10 cellular contexts compared by ENCODE assay signal in the genomic region with DNA sequence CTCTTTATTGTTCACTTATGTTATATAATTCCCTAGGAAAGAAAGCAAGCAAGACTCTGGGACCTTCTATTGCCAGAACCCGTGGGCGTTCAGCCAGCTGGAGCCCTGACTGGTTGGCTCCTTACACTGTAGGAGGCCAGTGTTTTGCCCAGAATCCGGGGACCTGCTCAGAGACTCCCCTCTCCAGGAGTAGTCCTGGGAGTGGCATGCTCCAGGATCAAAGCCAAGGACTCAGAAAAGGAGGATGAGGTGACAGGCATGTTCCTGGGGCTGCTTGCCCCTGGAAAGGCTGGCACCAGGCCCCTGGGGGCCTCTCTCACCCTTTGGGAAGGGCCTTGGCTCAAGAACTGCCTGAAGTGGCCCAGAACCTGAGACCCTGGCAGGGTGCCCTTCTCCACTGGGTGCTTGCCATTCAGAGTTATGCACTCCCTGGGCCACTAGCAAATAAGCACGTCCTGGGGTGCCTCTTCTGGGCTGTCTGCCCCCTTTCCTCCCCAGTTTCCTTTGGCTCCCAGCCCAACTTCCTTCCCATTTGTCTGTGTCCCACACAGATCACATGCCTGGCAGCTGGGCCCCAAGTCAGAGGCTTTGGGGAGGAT. TPM values are rescaled to one million over a fixed set of nuclear protein-coding genes. Genes with fewer than 3 reads are reported as not detected.
DNase-seq lines count a peak whose midpoint lies in the region; ATAC-seq, FAIRE-seq and TF ChIP-seq lines count a peak whose summit lies in the region.
"Had no signal": no experiment of that assay in that cellular context is flagged by ENCODE, and none has a peak within 500 bp of the region (broad histone marks: within the 10 kb centered on the region; RNA-seq: fewer than 3 reads in every experiment).

No MANE protein-coding gene starts in this region.

- TF ChIP-seq EP300 in Ishikawa (IDR thresholded peaks at IDR 0.05; ENCODE audit: borderline replicate concordance) (peak; percentile 86), K562 (IDR thresholded peaks at IDR 0.05; ENCODE audit: low read length) (no peak)

- H3K27me3 ChIP-seq in K562 (ENCODE audit: control insufficient read depth in 2 of 2, insufficient read depth in 2 of 2, low read length in 2 of 2): no peaks in the 10 kb centered on the region
- H3K27me3 ChIP-seq in layer of hippocampus (ENCODE audit: control insufficient read depth, insufficient read depth, low read length): no peaks in the 10 kb centered on the region

- H3K27ac ChIP-seq in K562 (ENCODE audit: extremely low read depth, low read depth, low read length): no peak overlapping the region
- peak overlapping the region; percentile 71 for H3K27ac ChIP-seq in layer of hippocampus (ENCODE audit: low read depth, low read length)

- POLR2A ChIA-PET in K562 (lab: Yijun Ruan, JAX): interaction anchor here (1.7 kb wide), 1 partner anchor 10 kb away, joined by 4 read pairs; no protein-coding TSS in a partner anchor

- intact Hi-C loops in K562 (cut with micrococcal nuclease): no loop called here

- TF ChIP-seq RAD21 in Ishikawa (IDR thresholded peaks at IDR 0.05; ENCODE audit: low read depth): no peak; the same call in 1 of the 2 replicates
- no peak for TF ChIP-seq RAD21 in K562 (CRISPR knock-in tag; conservative IDR thresholded peaks at IDR 0.05 in 1 of 2, IDR thresholded peaks at IDR 0.05 in 1 of 2)

- H3K9me3 ChIP-seq in K562 (replicated peaks; ENCODE audit: control insufficient read depth, insufficient read depth, low read depth, low read length): no peaks in the 10 kb centered on the region

- 23% methylated on average over 4 of the region's 4 CpGs for WGBS in K562 (ENCODE audit: insufficient coverage, low coverage, missing lambda C conversion rate)

- no peak for TF ChIP-seq CTCF in K562 (IDR thresholded peaks at IDR 0.05 in 2 of 3, conservative IDR thresholded peaks at IDR 0.05 in 1 of 3; ENCODE audit: insufficient read depth in 2 of 3, low read depth in 1 of 3, low read length in 3 of 3)

- peak overlapping the region in 1 of 2 experiments; percentile 6; a peak in 1 of 4 replicates for H3K9ac ChIP-seq in K562 (ENCODE audit: insufficient read depth in 1 of 2, low read depth in 2 of 2, low read length in 2 of 2)

- no peak for FAIRE-seq in K562 (lab: Jason Lieb, UNC)
- FAIRE-seq: frontal cortex had no signal

- no peak for TF ChIP-seq POLR2A in K562 (conservative IDR thresholded peaks at IDR 0.05)

- H3K36me3 ChIP-seq in K562 (ENCODE audit: control insufficient read depth, insufficient read depth, low read length): no peaks in the 10 kb centered on the region

- in situ Hi-C loops in K562 (cut with MboI): no loop called here

- no peak overlapping the region for H3K4me3 ChIP-seq in K562

- no TSS peak for BruUV-seq in K562 (replicated peaks; lab: Mats Ljungman, UMichigan)

- ATAC-seq in K562 (no peak), GM19328 (IDR thresholded peaks at IDR 0.05; ENCODE audit: unreplicated experiment) (no peak)

- no peak overlapping the region for H3K4me2 ChIP-seq in K562 (ENCODE audit: insufficient read depth, low read length)

- no peaks in the 10 kb centered on the region for H3K9me1 ChIP-seq in K562 (ENCODE audit: control insufficient read depth, insufficient read depth, low read length)

- H2AFZ ChIP-seq in K562 (ENCODE audit: low read depth, low read length): peak overlapping the region; percentile 51; the same call in 1 of the 2 replicates

- H3K4me1 ChIP-seq in K562 (replicated peaks in 1 of 2; ENCODE audit: control insufficient read depth in 2 of 2, insufficient read depth in 2 of 2, low read length in 2 of 2): peaks cover 2 to 3% of the 10 kb centered on the region in 2 experiments; a peak in 2 of 5 replicates

- H4K20me1 ChIP-seq in K562 (replicated peaks; ENCODE audit: control insufficient read depth, insufficient read depth, low read length): no peaks in the 10 kb centered on the region

- CTCF ChIA-PET in K562 (lab: Yijun Ruan, JAX; ENCODE audit: low intra/inter-chr PET ratio): no interaction called here

- DNase-seq in K562 (ENCODE audit: extremely low read depth in 1 of 4, low spot score in 3 of 4) (no peak), superior temporal gyrus (ENCODE audit: extremely low spot score) (peak; percentile 83), foreskin melanocyte (no peak), ecto neural progenitor cell (ENCODE audit: low spot score) (no peak), NCI-H748 treated with DMSO at 0.1 percent for 48 hours (lab: John Stamatoyannopoulos, UW) (no peak)
- DNase-seq: stimulated activated CD4-positive, alpha-beta T cell treated with anti-CD3 and anti-CD28 coated beads, Interleukin-1b, Interleukin-23, amount 100 ng/mL, for 48 hours had no signal

- H3K79me2 ChIP-seq in K562 (ENCODE audit: control insufficient read depth, insufficient read depth, low read length): no peaks in the 10 kb centered on the region

TF ChIP-seq in K562, 482 proteins besides CTCF, POLR2A, EP300 and RAD21:
- TF ChIP-seq EGR1 (conservative IDR thresholded peaks at IDR 0.05): peak; percentile 46
- TF ChIP-seq MXI1 (IDR thresholded peaks at IDR 0.05; ENCODE audit: low read depth, low read length): no peak
- TF ChIP-seq, protein P1, sequence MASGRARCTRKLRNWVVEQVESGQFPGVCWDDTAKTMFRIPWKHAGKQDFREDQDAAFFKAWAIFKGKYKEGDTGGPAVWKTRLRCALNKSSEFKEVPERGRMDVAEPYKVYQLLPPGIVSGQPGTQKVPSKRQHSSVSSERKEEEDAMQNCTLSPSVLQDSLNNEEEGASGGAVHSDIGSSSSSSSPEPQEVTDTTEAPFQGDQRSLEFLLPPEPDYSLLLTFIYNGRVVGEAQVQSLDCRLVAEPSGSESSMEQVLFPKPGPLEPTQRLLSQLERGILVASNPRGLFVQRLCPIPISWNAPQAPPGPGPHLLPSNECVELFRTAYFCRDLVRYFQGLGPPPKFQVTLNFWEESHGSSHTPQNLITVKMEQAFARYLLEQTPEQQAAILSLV (tag; IDR thresholded peaks at IDR 0.05): no peak
- no peak for TF ChIP-seq NR4A1 (CRISPR knock-in tag; IDR thresholded peaks at IDR 0.05)
- TF ChIP-seq NR4A1 (tag; IDR thresholded peaks at IDR 0.05): no peak
- no peak for TF ChIP-seq ZNF431 (CRISPR knock-in tag; IDR thresholded peaks at IDR 0.05)
- no peak for TF ChIP-seq ZNF444 (CRISPR knock-in tag; IDR thresholded peaks at IDR 0.05)
- TF ChIP-seq NFIC (IDR thresholded peaks at IDR 0.05): 0 out of 2 replicates have a peak, but pooled peaks have one; percentile 6

RNA-seq across cellular contexts. Expression of a gene that starts 19.5 kb away (rescaled TPM):
- total RNA-seq in K562 (2011; cell fraction: chromatin; rRNA removed; ENCODE audit: low replicate concordance): 12.0 and 22.8 TPM in 2 replicates
- 10.4 and 12.0 TPM in 2 replicates for total RNA-seq in K562 (2011; cell fraction: nucleolus; rRNA removed)
- 8.7 and 9.9 TPM in 2 replicates for total RNA-seq in K562 (2011; cell fraction: nucleoplasm; rRNA removed)
- total RNA-seq in K562 (2014; rRNA removed) (3.3 and 5.9 TPM in 2 replicates), K562 (2014; rRNA removed; fragmentation: Illumina TruSeq; extraction: Trizol) (1.9 and 2.1 TPM in 2 replicates), K562 (2015; rRNA removed; fragmentation: Illumina TruSeq; extraction: Trizol) (1.6 and 1.8 TPM in 2 replicates), K562 (2021) (6.1 and 6.7 TPM in 2 replicates)
- polyA plus RNA-seq in K562 (2011; rRNA removed) (3.1 and 3.3 TPM in 2 replicates), K562 (2014; fragmentation: Illumina TruSeq; extraction: Trizol) (4.0 and 5.0 TPM in 2 replicates), K562 (2014; fragmentation: Nextera tagmentation; extraction: Ambion mirVana) (under 1 TPM; 0.69 to 0.88 TPM), K562 (2014; rRNA removed) (3.3 and 3.4 TPM in 2 replicates)
- polyA plus RNA-seq in K562 (2011; cell fraction: cytosol; rRNA removed): 3.2 and 3.9 TPM in 2 replicates
- polyA plus RNA-seq in K562 (2011; cell fraction: nucleus; rRNA removed): 2.2 and 3.3 TPM in 2 replicates
- polyA plus RNA-seq in K562 (2012): 4.8 and 6.5 TPM in 2 replicates
- polyA minus RNA-seq in K562 (2011; rRNA and poly(A)+ RNA removed): 3.7 and 6.1 TPM in 2 replicates
- 4.3 and 4.5 TPM in 2 replicates for polyA minus RNA-seq in K562 (2011; cell fraction: cytosol; rRNA and poly(A)+ RNA removed)
- polyA minus RNA-seq in K562 (2011; cell fraction: nucleus; rRNA and poly(A)+ RNA removed): 4.4 and 7.3 TPM in 2 replicates

RNA-seq across cellular contexts. Expression of a gene that starts 32.0 kb away (rescaled TPM):
- 50.3 and 59.4 TPM in 2 replicates for total RNA-seq in K562 (2011; cell fraction: chromatin; rRNA removed; ENCODE audit: low replicate concordance)
- total RNA-seq in K562 (2011; cell fraction: nucleolus; rRNA removed): 56.7 and 62.9 TPM in 2 replicates
- total RNA-seq in K562 (2011; cell fraction: nucleoplasm; rRNA removed): 57.3 and 84.3 TPM in 2 replicates
- total RNA-seq in K562 (2014; rRNA removed): 116 and 159 TPM in 2 replicates
- total RNA-seq in K562 (2014; rRNA removed; fragmentation: Illumina TruSeq; extraction: Trizol): 149 and 158 TPM in 2 replicates
- total RNA-seq in K562 (2015; rRNA removed; fragmentation: Illumina TruSeq; extraction: Trizol): 145 and 157 TPM in 2 replicates
- total RNA-seq in K562 (2021): 166 and 176 TPM in 2 replicates
- polyA plus RNA-seq in K562 (2011; rRNA removed): 96.0 and 147 TPM in 2 replicates
- 49.4 and 88.1 TPM in 2 replicates for polyA plus RNA-seq in K562 (2011; cell fraction: cytosol; rRNA removed)
- 23.8 and 27.1 TPM in 2 replicates for polyA plus RNA-seq in K562 (2011; cell fraction: nucleus; rRNA removed)
- 104 and 127 TPM in 2 replicates for polyA plus RNA-seq in K562 (2012)
- polyA plus RNA-seq in K562 (2014; fragmentation: Illumina TruSeq; extraction: Trizol): 134 and 214 TPM in 2 replicates
- 10 to 100 TPM; 25.1 to 35.7 TPM for polyA plus RNA-seq in K562 (2014; fragmentation: Nextera tagmentation; extraction: Ambion mirVana)
- polyA plus RNA-seq in K562 (2014; rRNA removed): 148 and 197 TPM in 2 replicates
- polyA minus RNA-seq in K562 (2011; rRNA and poly(A)+ RNA removed): 400 and 439 TPM in 2 replicates
- 74.6 and 128 TPM in 2 replicates for polyA minus RNA-seq in K562 (2011; cell fraction: cytosol; rRNA and poly(A)+ RNA removed)
- polyA minus RNA-seq in K562 (2011; cell fraction: nucleus; rRNA and poly(A)+ RNA removed): 25.2 and 34.9 TPM in 2 replicates
